In the genomic region with DNA sequence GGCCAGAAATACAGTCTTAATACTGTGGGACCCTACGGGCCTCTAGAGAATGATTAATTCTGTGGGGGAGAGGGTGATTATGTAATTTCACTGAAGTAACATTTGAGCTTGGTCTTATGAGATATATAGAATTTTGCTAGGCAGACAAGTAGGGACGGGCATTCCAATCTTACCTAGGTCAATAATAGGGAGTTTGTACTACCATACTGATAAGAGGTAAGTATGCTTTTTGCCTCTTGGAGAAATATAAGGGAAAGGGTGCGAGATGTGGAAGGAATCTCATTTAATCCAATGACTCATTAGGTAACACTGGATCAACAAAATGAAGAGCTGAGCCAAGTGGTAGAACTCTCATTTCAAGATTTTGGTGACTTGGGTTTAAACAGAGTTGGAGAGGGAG, we compare ENCODE assay signal across 28 cellular contexts. TPM values are rescaled to one million over a fixed set of nuclear protein-coding genes. Genes with fewer than 3 reads are reported as not detected.
"Had no signal": no experiment of that assay in that cellular context is flagged by ENCODE, and none has a peak within 500 bp of the region (broad histone marks: within the 10 kb centered on the region; RNA-seq: fewer than 3 reads in every experiment).

No MANE protein-coding gene starts in this region.

- H3K27ac Mint-ChIP-seq: activated naive CD4-positive, alpha-beta T cell treated with anti-CD3 and anti-CD28 coated beads, Interleukin-2, amount 10 ng/mL, durations not matched to agents 7 days and 5 days; activated naive CD8-positive, alpha-beta T cell treated with anti-CD3 and anti-CD28 coated beads, Interleukin-2, amount 50 U/mL, for 24 hours; activated T-helper 1 cell treated with anti-CD3 and anti-CD28 coated beads, Interleukin-12 subunit alpha, Interleukin-12 subunit beta, Interleukin-2, Interleukin-4 antibody, amounts not matched to agents 30 ng/mL and 10 ng/mL and 1 ng/mL, durations not matched to agents 14 hours and 24 hours and 36 hours had no signal

- H3K4me3 ChIP-seq: testis had no signal

- ATAC-seq: activated naive CD8-positive, alpha-beta T cell treated with anti-CD3 and anti-CD28 coated beads, Interleukin-2, amount 50 U/mL, for 24 hours; left ventricle myocardium superior; naive thymus-derived CD4-positive, alpha-beta T cell; right cardiac atrium; stimulated activated naive CD8-positive, alpha-beta T cell treated with anti-CD3 and anti-CD28 coated beads, Interleukin-15, Interleukin-2, amounts not matched to agents 100 U/mL and 50 U/mL, for 24 hours had no signal

- H3K27me3 ChIP-seq: testis had no signal

- H3K9me3 Mint-ChIP-seq: activated naive CD4-positive, alpha-beta T cell treated with anti-CD3 and anti-CD28 coated beads, Interleukin-2, amount 10 ng/mL, durations not matched to agents 7 days and 5 days; activated naive CD8-positive, alpha-beta T cell treated with anti-CD3 and anti-CD28 coated beads, Interleukin-2, amount 50 U/mL, for 24 hours; activated T-helper 1 cell treated with anti-CD3 and anti-CD28 coated beads, Interleukin-12 subunit alpha, Interleukin-12 subunit beta, Interleukin-2, Interleukin-4 antibody, amounts not matched to agents 30 ng/mL and 10 ng/mL and 1 ng/mL, durations not matched to agents 14 hours and 24 hours and 36 hours; naive thymus-derived CD4-positive, alpha-beta T cell had no signal

- DNase-seq: activated CD4-positive, alpha-beta T cell treated with anti-CD3 and anti-CD28 coated beads for 4 hours; activated CD4-positive, alpha-beta T cell treated with anti-CD3 and anti-CD28 coated beads, Interleukin-2, amount 50 U/mL, for 4 hours; activated gamma-delta T cell; activated naive CD4-positive, alpha-beta T cell treated with anti-CD3 and anti-CD28 coated beads, Interleukin-2, amount 10 ng/mL, durations not matched to agents 7 days and 5 days; activated naive CD8-positive, alpha-beta T cell treated with anti-CD3 and anti-CD28 coated beads, Interleukin-2, amount 50 U/mL, for 24 hours; activated T-cell treated with anti-CD3 and anti-CD28 coated beads for 4 hours; amygdala; dermis blood vessel endothelial cell; effector CD8-positive, alpha-beta T cell; glutamatergic neuron; islet precursor cell; left ventricle myocardium superior; midbrain; naive thymus-derived CD4-positive, alpha-beta T cell; occipital lobe; posterior cingulate gyrus; right cardiac atrium; stimulated activated CD4-positive, alpha-beta T cell treated with anti-CD3 and anti-CD28 coated beads, Interleukin-2, amount 100 ng/mL, for 48 hours; stimulated activated naive CD8-positive, alpha-beta T cell treated with anti-CD3 and anti-CD28 coated beads, Interleukin-15, Interleukin-2, amounts not matched to agents 100 U/mL and 50 U/mL, for 24 hours; T-helper 1 cell; testis; trophoblast cell had no signal

- H3K4me3 Mint-ChIP-seq: activated naive CD4-positive, alpha-beta T cell treated with anti-CD3 and anti-CD28 coated beads, Interleukin-2, amount 10 ng/mL, durations not matched to agents 7 days and 5 days; activated naive CD8-positive, alpha-beta T cell treated with anti-CD3 and anti-CD28 coated beads, Interleukin-2, amount 50 U/mL, for 24 hours; activated T-helper 1 cell treated with anti-CD3 and anti-CD28 coated beads, Interleukin-12 subunit alpha, Interleukin-12 subunit beta, Interleukin-2, Interleukin-4 antibody, amounts not matched to agents 30 ng/mL and 10 ng/mL and 1 ng/mL, durations not matched to agents 14 hours and 24 hours and 36 hours had no signal

- H3K9me3 ChIP-seq: testis had no signal

- H3K27ac ChIP-seq: testis had no signal

- FAIRE-seq: bronchial epithelial cell, colon, endometrium, frontal cortex had no signal

- H3K27me3 Mint-ChIP-seq: activated naive CD4-positive, alpha-beta T cell treated with anti-CD3 and anti-CD28 coated beads, Interleukin-2, amount 10 ng/mL, durations not matched to agents 7 days and 5 days; activated naive CD8-positive, alpha-beta T cell treated with anti-CD3 and anti-CD28 coated beads, Interleukin-2, amount 50 U/mL, for 24 hours; naive thymus-derived CD4-positive, alpha-beta T cell had no signal

RNA-seq across cellular contexts. Expression of a gene that starts 13.2 kb away (rescaled TPM):
- total RNA-seq: activated T-helper 1 cell treated with anti-CD3 and anti-CD28 coated beads, Interleukin-12 subunit alpha, Interleukin-12 subunit beta, Interleukin-2, Interleukin-4 antibody, amounts not matched to agents 30 ng/mL and 10 ng/mL and 1 ng/mL, durations not matched to agents 14 hours and 24 hours and 36 hours; frontal cortex; naive thymus-derived CD4-positive, alpha-beta T cell; occipital lobe had no signal
- polyA plus RNA-seq: neural cell had no signal
